ENCODE assay signal across 8 cellular contexts in the genomic region with DNA sequence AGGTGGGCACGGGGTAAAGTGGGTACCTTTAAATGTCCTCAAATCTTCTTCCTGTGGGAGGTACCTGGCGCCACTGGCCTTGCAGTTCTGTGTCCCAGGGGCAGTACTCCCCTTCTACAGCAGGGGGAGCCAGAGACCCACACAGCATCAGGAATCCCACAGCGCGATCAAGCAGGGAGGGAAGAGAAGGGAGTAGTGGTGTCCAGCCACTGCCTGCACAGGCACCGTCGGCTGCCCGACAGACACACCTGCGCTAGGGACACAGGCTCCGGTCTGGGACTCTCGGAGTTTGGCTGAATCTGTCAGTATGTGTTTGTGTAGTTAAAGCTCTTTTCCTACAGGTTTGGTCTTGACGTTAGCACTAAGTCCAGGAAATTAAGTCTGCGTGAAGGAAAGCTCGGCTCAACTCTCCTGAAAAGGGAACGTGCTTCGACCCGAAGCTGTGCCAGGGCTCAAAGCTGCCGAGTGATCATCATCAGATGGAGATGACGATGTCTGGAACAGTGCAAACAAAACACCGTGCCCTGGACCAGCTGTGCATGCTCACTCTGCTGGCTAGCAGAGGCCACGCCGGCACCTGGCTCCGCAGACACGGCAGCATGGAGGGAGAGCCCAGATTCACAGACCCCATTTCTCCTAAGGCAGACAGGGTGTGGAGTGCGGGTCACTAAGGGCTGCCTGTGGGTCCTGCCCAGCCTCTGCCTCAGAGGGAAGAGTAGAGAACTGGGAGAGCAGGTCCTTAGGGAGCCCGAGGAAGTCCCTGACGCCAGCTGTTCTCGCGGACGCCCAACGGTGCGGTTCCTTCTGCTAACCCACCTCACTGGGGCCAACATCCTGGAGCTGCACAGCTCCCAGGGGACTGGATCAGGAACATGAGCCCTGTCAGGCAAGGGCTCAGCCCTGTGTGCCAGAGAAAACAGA. TPM values are rescaled to one million over a fixed set of nuclear protein-coding genes. Genes with fewer than 3 reads are reported as not detected.
A peak's percentile ranks its signal among the peaks of the same experiment; 100 is the strongest.
DNase-seq lines count a peak whose midpoint lies in the region; ATAC-seq and TF ChIP-seq lines count a peak whose summit lies in the region.

No MANE protein-coding gene starts in this region.

- H3K9me3 ChIP-seq in ascending aorta (no peaks in the 10 kb centered on the region), vagina (no peaks in the 10 kb centered on the region)

- no peak overlapping the region for H3K9ac ChIP-seq in rectal smooth muscle tissue (ENCODE audit: low read length)

- H3K36me3 ChIP-seq in ascending aorta (peaks cover 10 to 42% of the 10 kb centered on the region in 2 donors), rectal smooth muscle tissue (ENCODE audit: control insufficient read depth, insufficient read depth, low read length) (peaks cover 16% of the 10 kb centered on the region), vagina (peaks cover 0 to 4% of the 10 kb centered on the region in 2 donors)

- peak overlapping the region; percentile 37 to 63 for H3K27ac ChIP-seq in ascending aorta
- peak overlapping the region; percentile 65 for H3K27ac ChIP-seq in rectal smooth muscle tissue (ENCODE audit: low read depth, low read length)
- H3K27ac ChIP-seq in vagina: peak overlapping the region; percentile 76

- H3K4me3 ChIP-seq in ascending aorta (no peak overlapping the region), rectal smooth muscle tissue (ENCODE audit: low read length) (no peak overlapping the region), vagina (no peak overlapping the region)

- peak; percentile 75 for ATAC-seq in left ventricle myocardium superior

- no peak for TF ChIP-seq POLR2A in vagina (IDR thresholded peaks at IDR 0.05)

- DNase-seq in AG20443 (ENCODE audit: low spot score) (peak; percentile 93), GM19238 (ENCODE audit: insufficient read length, low spot score) (peak; percentile 85), NCI-H1092 (lab: John Stamatoyannopoulos, UW) (peak; percentile 67), T-helper 2 cell (peak; percentile 57 to 73 (median 67)), ascending aorta (ENCODE audit: low spot score in 2 of 2) (peak; percentile 53 to 93), left ventricle myocardium superior (peak; percentile 88), vagina (ENCODE audit: extremely low spot score in 2 of 2) (no peak)

- peak; percentile 97 to 99 (median 99) for TF ChIP-seq CTCF in ascending aorta (IDR thresholded peaks at IDR 0.05)
- peak; percentile 95 to 99 (median 96) for TF ChIP-seq CTCF in vagina (IDR thresholded peaks at IDR 0.05)

- H3K27me3 ChIP-seq in ascending aorta (no peaks in the 10 kb centered on the region), rectal smooth muscle tissue (ENCODE audit: control insufficient read depth, insufficient read depth, low read length) (no peaks in the 10 kb centered on the region), vagina (no peaks in the 10 kb centered on the region)

- H3K4me1 ChIP-seq in ascending aorta: peaks cover 10 to 15% of the 10 kb centered on the region in 2 donors
- H3K4me1 ChIP-seq in rectal smooth muscle tissue (ENCODE audit: control insufficient read depth, insufficient read depth, low read length): peaks cover 21% of the 10 kb centered on the region
- H3K4me1 ChIP-seq in vagina: peaks cover 27% of the 10 kb centered on the region

- intact Hi-C loops in ascending aorta (cut with DNase I) (loop anchor here (1.0 to 5.0 kb wide), 6 partner anchors 62 to 262 kb away; a partner anchor contains a TSS), left ventricle myocardium superior (cut with micrococcal nuclease) (loop anchor here (5.0 kb wide), 1 partner anchor 247 kb away; a partner anchor contains a TSS), vagina (cut with DNase I) (no loop called here)

RNA-seq across cellular contexts. Expression of a gene that starts 56.0 kb away (rescaled TPM):
- 37.5 TPM for total RNA-seq in ascending aorta
- 25.4 TPM for total RNA-seq in left ventricle myocardium superior
- total RNA-seq in vagina: 36.3 TPM

Comparison
In these comparisons a context has a peak if more than half of its experiments do, and no peak if none do; other contexts are left out.
1. DNase-seq: peak in AG20443 (single experiment), GM19238 (single experiment), NCI-H1092 (single experiment), T-helper 2 cell (5 of 5), ascending aorta (2 of 2) and left ventricle myocardium superior (single experiment); none in vagina (0 of 2).
2. Peak in every context shown above with its lines, with median percentiles within 50 percentile points of each other: H3K27ac ChIP-seq.